In genomic region chr14:50667491-50668007, GRCh38 we compare ENCODE assay signal across 8 cellular contexts. TPM values are rescaled to one million over a fixed set of nuclear protein-coding genes. Genes with fewer than 3 reads are reported as not detected.
A peak's percentile ranks its signal among the peaks of the same experiment; 100 is the strongest.
DNase-seq lines count a peak whose midpoint lies in the region; ATAC-seq, FAIRE-seq and TF ChIP-seq lines count a peak whose summit lies in the region.

No MANE protein-coding gene starts in this region.

- peak in 9 of 10 experiments; percentile 7 to 33 (median 17) for DNase-seq in CD4-positive, alpha-beta T cell
- peak; percentile 29 for DNase-seq in SW480 (ENCODE audit: low spot score)
- DNase-seq in H1 (ENCODE audit: low read depth in 1 of 2, low spot score in 2 of 2), result no peak
- peak in 9 of 10 donors; percentile 2 to 66 (median 23) for DNase-seq in naive thymus-derived CD8-positive, alpha-beta T cell
- no peak for DNase-seq in H4 (ENCODE audit: low spot score)
- DNase-seq in pons (ENCODE audit: low spot score), result no peak

- H3K4me1 Mint-ChIP-seq in CD4-positive, alpha-beta T cell (ENCODE audit: low read depth), result peaks cover 15% of the 10 kb centered on the region
- peaks cover 13 to 25% (median 18%) of the 10 kb centered on the region in 4 donors for H3K4me1 Mint-ChIP-seq in naive thymus-derived CD8-positive, alpha-beta T cell

- peaks cover 7 to 17% (median 12%) of the 10 kb centered on the region in 4 experiments for H3K4me1 ChIP-seq in H1 (replicated peaks in 1 of 4; ENCODE audit: control insufficient read depth in 3 of 4, insufficient read depth in 4 of 4, low read length in 3 of 4)

- H3K56ac ChIP-seq in H1 (replicated peaks; ENCODE audit: insufficient read length, low read depth, low read length), result peak overlapping the region; percentile 61

- POLR2A ChIA-PET in CD4-positive, alpha-beta T cell (lab: Charles Lee), result interaction anchor here (1.0 kb wide), 1 partner anchor 193 kb away, joined by 3 read pairs; no protein-coding TSS in a partner anchor
- POLR2A ChIA-PET in H1 (lab: Charles Lee; ENCODE audit: partially characterized antibody), result interaction anchor here (0.6 to 4.6 kb wide), 9 partner anchors 10 to 109 kb away, joined by 3 to 70 read pairs (median 5); no protein-coding TSS in a partner anchor
- POLR2A ChIA-PET in naive thymus-derived CD8-positive, alpha-beta T cell (lab: Charles Lee), result no interaction called here

- H3K79me2 ChIP-seq in H1 (ENCODE audit: control insufficient read depth in 1 of 2, insufficient read depth in 2 of 2, low read length in 2 of 2), result peaks cover 4 to 50% of the 10 kb centered on the region in 2 experiments; a peak in 3 of 4 replicates

- H4K20me1 ChIP-seq in H1 (replicated peaks in 1 of 2; ENCODE audit: control insufficient read depth in 1 of 2, insufficient read depth in 2 of 2, low read length in 2 of 2), result no peaks in the 10 kb centered on the region

- no peak overlapping the region for H3K4ac ChIP-seq in H1 (replicated peaks; ENCODE audit: insufficient read length, low read depth, low read length)

- CTCF ChIA-PET in CD4-positive, alpha-beta T cell (lab: Charles Lee), result no interaction called here
- CTCF ChIA-PET in H1 (lab: Charles Lee; ENCODE audit: partially characterized antibody), result interaction anchor here (1.0 kb wide), 1 partner anchor 42 kb away, joined by 3 read pairs; no protein-coding TSS in a partner anchor

- no peak overlapping the region for H2BK120ac ChIP-seq in H1 (replicated peaks; ENCODE audit: low read depth, low read length)

- H3K18ac ChIP-seq in H1 (ENCODE audit: extremely low read depth, low read length), result no peak overlapping the region

- H3K23me2 ChIP-seq in H1 (ENCODE audit: low read depth, low read length), result peaks cover 3% of the 10 kb centered on the region; the same call in 1 of the 2 replicates

- H3K4me2 ChIP-seq in H1 (ENCODE audit: insufficient read depth in 1 of 2, low read depth in 2 of 2, low read length in 2 of 2), result peak overlapping the region; percentile 83 to 89

- no peak overlapping the region for H3K23ac ChIP-seq in H1 (ENCODE audit: insufficient read length)

- peak overlapping the region; percentile 96 for H3K4me3 Mint-ChIP-seq in CD4-positive, alpha-beta T cell
- peak overlapping the region in 2 of 10 donors; percentile 89 to 92 for H3K4me3 Mint-ChIP-seq in naive thymus-derived CD8-positive, alpha-beta T cell

- no peak for TF ChIP-seq CTCF in CD4-positive, alpha-beta T cell (IDR thresholded peaks at IDR 0.05)
- peak in 1 of 3 experiments; percentile 24; a peak in 1 of 4 replicates for TF ChIP-seq CTCF in H1 (IDR thresholded peaks at IDR 0.05; ENCODE audit: control extremely low read depth in 1 of 3, insufficient read depth in 1 of 3, low read depth in 1 of 3, low read length in 3 of 3)

- H3K36me3 Mint-ChIP-seq in CD4-positive, alpha-beta T cell (ENCODE audit: low read depth), result peaks cover 15% of the 10 kb centered on the region
- peaks cover 6 to 11% (median 6%) of the 10 kb centered on the region in 3 donors for H3K36me3 Mint-ChIP-seq in naive thymus-derived CD8-positive, alpha-beta T cell

- H2BK5ac ChIP-seq in H1 (ENCODE audit: low read depth, low read length), result peak overlapping the region; percentile 90; the same call in 1 of the 2 replicates

- no peak overlapping the region for H2AFZ ChIP-seq in H1 (ENCODE audit: low read length)

- no peak for FAIRE-seq in H1 (lab: Jason Lieb, UNC)

- H3K36me3 ChIP-seq in H1 (ENCODE audit: control insufficient read depth in 2 of 4, insufficient read depth in 4 of 4, low read length in 3 of 4), result peaks cover 0 to 12% (median 3%) of the 10 kb centered on the region in 4 experiments; a peak in 6 of 8 replicates

- 3% methylated on average over 20 of the region's 30 CpGs; no CpG with 5 or more reads in 1 of the 2 experiments for WGBS in H1 (ENCODE audit: extremely low coverage in 1 of 2, insufficient coverage in 1 of 2, insufficient read length in 1 of 2, insufficient replicate concordance in 2 of 2, low coverage in 1 of 2, low lambda C conversion rate in 2 of 2, missing lambda C conversion rate in 1 of 2), 2 experiments

- no peak overlapping the region for H3K14ac ChIP-seq in H1 (ENCODE audit: insufficient read length)

- no peak overlapping the region for H2BK20ac ChIP-seq in H1 (ENCODE audit: low read length)

- TF ChIP-seq EP300 in H1 (IDR thresholded peaks at IDR 0.05; ENCODE audit: borderline replicate concordance in 1 of 2, low read depth in 2 of 2, low read length in 2 of 2), result no peak

- no peaks in the 10 kb centered on the region for H3K79me1 ChIP-seq in H1 (ENCODE audit: low read depth, low read length)

- no peak overlapping the region for H2BK12ac ChIP-seq in H1 (ENCODE audit: low read depth, low read length)

- H3K27me3 ChIP-seq in CD4-positive, alpha-beta T cell (ENCODE audit: control insufficient read depth, insufficient read depth, low read length), result no peaks in the 10 kb centered on the region
- no peaks in the 10 kb centered on the region for H3K27me3 ChIP-seq in H1 (replicated peaks in 1 of 4; ENCODE audit: control insufficient read depth in 3 of 4, extremely low read depth in 1 of 4, insufficient read depth in 3 of 4, low read length in 3 of 4)

- intact Hi-C loops in CD4-positive, alpha-beta T cell (cut with DNase I, micrococcal nuclease), result no loop called here

- H3K9me3 ChIP-seq in CD4-positive, alpha-beta T cell (ENCODE audit: control insufficient read depth, low read length), result no peaks in the 10 kb centered on the region
- H3K9me3 ChIP-seq in H1 (ENCODE audit: insufficient read depth in 2 of 2, low read depth in 1 of 2, low read length in 1 of 2), result no peaks in the 10 kb centered on the region

- H3K27ac ChIP-seq in CD4-positive, alpha-beta T cell (ENCODE audit: low read depth, low read length), result no peak overlapping the region
- peak overlapping the region; percentile 91 for H3K27ac ChIP-seq in H1 (ENCODE audit: low read depth, low read length)

- no peak overlapping the region for H2AK5ac ChIP-seq in H1 (ENCODE audit: low read depth, low read length)

- TF ChIP-seq RAD21 in H1 (IDR thresholded peaks at IDR 0.05 in 1 of 2, conservative IDR thresholded peaks at IDR 0.05 in 1 of 2; ENCODE audit: low read depth in 2 of 2, low read length in 2 of 2), result no peak; a peak in 1 of 4 replicates

- TF ChIP-seq POLR2A in H1 (IDR thresholded peaks at IDR 0.05; ENCODE audit: control extremely low read depth in 1 of 2, low read depth in 2 of 2, low read length in 2 of 2), result no peak

- peak overlapping the region; percentile 95; the same call in 1 of the 2 replicates for H4K8ac ChIP-seq in H1 (ENCODE audit: extremely low read depth, insufficient read depth, low read length)

- peak overlapping the region; percentile 87 for H3K27ac Mint-ChIP-seq in CD4-positive, alpha-beta T cell
- H3K27ac Mint-ChIP-seq in naive thymus-derived CD8-positive, alpha-beta T cell, result peak overlapping the region; percentile 80 to 92 (median 89)

- H2BK15ac ChIP-seq in H1 (ENCODE audit: low read length), result no peak overlapping the region

- no peaks in the 10 kb centered on the region for H3K9me3 Mint-ChIP-seq in CD4-positive, alpha-beta T cell
- no peaks in the 10 kb centered on the region for H3K9me3 Mint-ChIP-seq in naive thymus-derived CD8-positive, alpha-beta T cell

- peak; percentile 48 for ATAC-seq in CD4-positive, alpha-beta T cell (ENCODE audit: poor library complexity)
- peak; percentile 61 for ATAC-seq in GM18909 (IDR thresholded peaks at IDR 0.05; ENCODE audit: poor library complexity, unreplicated experiment)
- peak; percentile 36 for ATAC-seq in HG03135 (IDR thresholded peaks at IDR 0.05; ENCODE audit: unreplicated experiment)
- peak; percentile 65 to 70 for ATAC-seq in naive thymus-derived CD8-positive, alpha-beta T cell

- peak overlapping the region; percentile 72 to 97 (median 87) for H3K4me3 ChIP-seq in H1 (ENCODE audit: extremely low read depth in 1 of 4, insufficient read depth in 2 of 4, low read depth in 3 of 4, low read length in 4 of 4)

- H3K27me3 Mint-ChIP-seq in CD4-positive, alpha-beta T cell, result no peaks in the 10 kb centered on the region
- no peaks in the 10 kb centered on the region for H3K27me3 Mint-ChIP-seq in naive thymus-derived CD8-positive, alpha-beta T cell

- no peak overlapping the region for H4K91ac ChIP-seq in H1 (replicated peaks; ENCODE audit: insufficient read length, low read length)

- H4K5ac ChIP-seq in H1 (ENCODE audit: insufficient read length, low read depth, low read length), result peak overlapping the region; percentile 15

- H3K9ac ChIP-seq in H1 (replicated peaks in 1 of 4; ENCODE audit: extremely low read depth in 1 of 4, low read depth in 3 of 4, low read length in 3 of 4), result peak overlapping the region; percentile 85 to 93 (median 88)

TF ChIP-seq in H1, 55 proteins besides CTCF, POLR2A, EP300 and RAD21 (continues in another document):
- TF ChIP-seq HDAC2 (IDR thresholded peaks at IDR 0.05; ENCODE audit: borderline replicate concordance in 1 of 2, low read depth in 2 of 2, low read length in 2 of 2) (peak in 1 of 2 experiments; percentile 43; a peak in 1 of 4 replicates), ASH2L (IDR thresholded peaks at IDR 0.05; ENCODE audit: low read length) (peak; percentile 8), SIN3A (conservative IDR thresholded peaks at IDR 0.05 in 1 of 2, IDR thresholded peaks at IDR 0.05 in 1 of 2; ENCODE audit: low read depth in 1 of 2, low read length in 2 of 2) (0 out of 4 replicates have a peak, but pooled peaks have one; percentile 33 to 56), EZH2 (IDR thresholded peaks at IDR 0.05; ENCODE audit: low read depth, low read length, severe bottlenecking) (no peak)
- TF ChIP-seq, protein P1, sequence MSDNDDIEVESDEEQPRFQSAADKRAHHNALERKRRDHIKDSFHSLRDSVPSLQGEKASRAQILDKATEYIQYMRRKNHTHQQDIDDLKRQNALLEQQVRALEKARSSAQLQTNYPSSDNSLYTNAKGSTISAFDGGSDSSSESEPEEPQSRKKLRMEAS (IDR thresholded peaks at IDR 0.05), result peak; percentile 39; the same call in 1 of the 2 replicates
- TF ChIP-seq, protein P2, sequence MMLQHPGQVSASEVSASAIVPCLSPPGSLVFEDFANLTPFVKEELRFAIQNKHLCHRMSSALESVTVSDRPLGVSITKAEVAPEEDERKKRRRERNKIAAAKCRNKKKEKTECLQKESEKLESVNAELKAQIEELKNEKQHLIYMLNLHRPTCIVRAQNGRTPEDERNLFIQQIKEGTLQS (IDR thresholded peaks at IDR 0.05; ENCODE audit: insufficient read depth, low read depth, low read length), result no peak

RNA-seq across cellular contexts. Expression of gene SAV1, which starts 0.6 kb away (rescaled TPM):
- 1 to 10 TPM; 7.9 to 8.8 TPM for total RNA-seq in CD4-positive, alpha-beta T cell
- total RNA-seq in H1 (2021; fragmentation: NEBNext Ultra II Directional; extraction: Animal tissue kit (Norgen Biotek cat#: 25700)), result 72.5 and 78.3 TPM in 2 replicates
- polyA plus RNA-seq in H1 (2011; rRNA removed), result 11.5 and 15.9 TPM in 2 replicates
- 23.0 TPM for polyA plus RNA-seq in H1 (2011; cell fraction: cytosol; rRNA removed)
- 13.7 TPM for polyA plus RNA-seq in H1 (2011; cell fraction: nucleus; rRNA removed)
- polyA plus RNA-seq in H1 (2012, experiment 1 of 2), result 26.1 to 52.9 TPM (median 34.0 TPM) in 4 replicates
- polyA plus RNA-seq in H1 (2012, experiment 2 of 2), result 11.1 TPM
- 60.3 TPM for polyA plus RNA-seq in H1 (2013, experiment 1 of 2)
- 56.8 TPM for polyA plus RNA-seq in H1 (2013, experiment 2 of 2)
- 24.0 and 29.6 TPM in 2 replicates for polyA minus RNA-seq in H1 (2011; rRNA and poly(A)+ RNA removed)
- polyA minus RNA-seq in H1 (2011; cell fraction: cytosol; rRNA and poly(A)+ RNA removed), result 19.4 TPM
- 42.9 TPM for polyA minus RNA-seq in H1 (2011; cell fraction: nucleus; rRNA and poly(A)+ RNA removed)
- 10 to 100 TPM; 10.5 to 11.0 TPM for total RNA-seq in naive thymus-derived CD8-positive, alpha-beta T cell
- polyA plus RNA-seq in naive thymus-derived CD8-positive, alpha-beta T cell, result 1 to 10 TPM; 5.7 to 7.2 (median 5.8) TPM
- total RNA-seq in H4 (2014; rRNA removed; shearing (Covaris generic)), result 19.4 and 29.1 TPM in 2 replicates

Comparison
In these comparisons a context has a peak if more than half of its experiments do, and no peak if none do; other contexts are left out.
1. DNase-seq: peak in CD4-positive, alpha-beta T cell (9 of 10), SW480 (single experiment) and naive thymus-derived CD8-positive, alpha-beta T cell (9 of 10); none in H1 (0 of 2), H4 (single experiment) and pons (single experiment).
2. Peak in every context shown above with its lines, with median percentiles within 50 percentile points of each other: ATAC-seq.